ENCODE assay signal across 8 cellular contexts in genomic region chr2:50039445-50039844, GRCh38.
"Had no signal": no experiment of that assay in that cellular context is flagged by ENCODE, and none has a peak within 500 bp of the region (broad histone marks: within the 10 kb centered on the region; RNA-seq: fewer than 3 reads in every experiment).

No MANE protein-coding gene starts in this region.

- H3K4me3 ChIP-seq: GM12878 had no signal

- FAIRE-seq: G401.6, GM12878, GM12891, GM12892, GM18507, GM19239 had no signal

- ATAC-seq: GM12878 had no signal

- DNase-seq: GDM1, GF-D8 had no signal
